ENCODE assay signal across 1 cellular context in the genomic region with DNA sequence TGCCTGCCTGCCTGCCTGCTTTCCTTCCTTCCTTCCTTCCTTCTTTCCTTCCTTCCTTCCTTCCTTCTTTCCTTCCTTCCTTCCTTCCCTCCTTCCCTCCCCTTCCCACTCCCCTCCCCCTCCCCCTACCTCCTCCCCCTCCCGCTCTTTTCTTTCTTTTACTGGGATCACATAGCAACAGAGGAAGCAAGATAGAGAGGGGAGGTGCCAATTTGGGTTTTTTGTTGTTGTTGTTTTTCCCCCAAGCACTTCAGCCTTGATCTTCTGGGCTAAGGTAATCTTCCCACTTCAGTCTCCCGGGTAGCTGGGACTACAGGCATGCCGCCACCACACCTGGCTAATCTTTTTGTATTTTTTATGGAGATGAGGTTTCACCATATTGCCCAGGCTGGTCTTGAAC.
TF ChIP-seq lines count a peak whose summit lies in the region.

No MANE protein-coding gene starts in this region.

TF ChIP-seq in WTC11, 78 proteins besides CTCF, POLR2A, EP300 and RAD21 (continued from another document):
- TF ChIP-seq ZNF121 (CRISPR knock-in tag; IDR thresholded peaks at IDR 0.05) = no peak
- no peak for TF ChIP-seq NR3C1 (CRISPR knock-in tag; conservative IDR thresholded peaks at IDR 0.05; ENCODE audit: low read depth)
- TF ChIP-seq, protein P1, sequence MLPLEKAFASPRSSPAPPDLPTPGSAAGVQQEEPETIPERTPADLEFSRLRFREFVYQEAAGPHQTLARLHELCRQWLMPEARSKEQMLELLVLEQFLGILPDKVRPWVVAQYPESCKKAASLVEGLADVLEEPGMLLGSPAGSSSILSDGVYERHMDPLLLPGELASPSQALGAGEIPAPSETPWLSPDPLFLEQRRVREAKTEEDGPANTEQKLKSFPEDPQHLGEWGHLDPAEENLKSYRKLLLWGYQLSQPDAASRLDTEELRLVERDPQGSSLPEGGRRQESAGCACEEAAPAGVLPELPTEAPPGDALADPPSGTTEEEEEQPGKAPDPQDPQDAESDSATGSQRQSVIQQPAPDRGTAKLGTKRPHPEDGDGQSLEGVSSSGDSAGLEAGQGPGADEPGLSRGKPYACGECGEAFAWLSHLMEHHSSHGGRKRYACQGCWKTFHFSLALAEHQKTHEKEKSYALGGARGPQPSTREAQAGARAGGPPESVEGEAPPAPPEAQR (CRISPR knock-in tag; IDR thresholded peaks at IDR 0.05) = no peak
- TF ChIP-seq IRF2 (CRISPR knock-in tag; IDR thresholded peaks at IDR 0.05; ENCODE audit: borderline replicate concordance, low read depth) = no peak
- TF ChIP-seq, protein P2, sequence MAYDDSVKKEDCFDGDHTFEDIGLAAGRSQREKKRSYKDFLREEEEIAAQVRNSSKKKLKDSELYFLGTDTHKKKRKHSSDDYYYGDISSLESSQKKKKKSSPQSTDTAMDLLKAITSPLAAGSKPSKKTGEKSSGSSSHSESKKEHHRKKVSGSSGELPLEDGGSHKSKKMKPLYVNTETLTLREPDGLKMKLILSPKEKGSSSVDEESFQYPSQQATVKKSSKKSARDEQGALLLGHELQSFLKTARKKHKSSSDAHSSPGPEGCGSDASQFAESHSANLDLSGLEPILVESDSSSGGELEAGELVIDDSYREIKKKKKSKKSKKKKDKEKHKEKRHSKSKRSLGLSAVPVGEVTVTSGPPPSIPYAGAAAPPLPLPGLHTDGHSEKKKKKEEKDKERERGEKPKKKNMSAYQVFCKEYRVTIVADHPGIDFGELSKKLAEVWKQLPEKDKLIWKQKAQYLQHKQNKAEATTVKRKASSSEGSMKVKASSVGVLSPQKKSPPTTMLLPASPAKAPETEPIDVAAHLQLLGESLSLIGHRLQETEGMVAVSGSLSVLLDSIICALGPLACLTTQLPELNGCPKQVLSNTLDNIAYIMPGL (CRISPR knock-in tag; IDR thresholded peaks at IDR 0.05) = no peak
- TF ChIP-seq TEAD4 (CRISPR knock-in tag; IDR thresholded peaks at IDR 0.05) = no peak
- TF ChIP-seq ATF2 (CRISPR knock-in tag; IDR thresholded peaks at IDR 0.05; ENCODE audit: borderline replicate concordance, low read depth) = no peak
- TF ChIP-seq CBFB (CRISPR knock-in tag; IDR thresholded peaks at IDR 0.05; ENCODE audit: low read depth) = no peak
